Comparison of ENCODE assay signal across 29 cellular contexts in genomic region chr3:89287902-89288520, GRCh38.
"Had no signal": no experiment of that assay in that cellular context is flagged by ENCODE, and none has a peak within 500 bp of the region (broad histone marks: within the 10 kb centered on the region; RNA-seq: fewer than 3 reads in every experiment).

No MANE protein-coding gene starts in this region.

- H3K36me3 ChIP-seq: colonic mucosa, esophagus muscularis mucosa, esophagus squamous epithelium, gastrocnemius medialis, gastroesophageal sphincter, heart left ventricle, heart right ventricle had no signal

- H3K4me3 ChIP-seq: colonic mucosa, coronary artery, dorsolateral prefrontal cortex, esophagus muscularis mucosa, esophagus squamous epithelium, gastrocnemius medialis, gastroesophageal sphincter, heart left ventricle, heart right ventricle had no signal

- H3K27me3 Mint-ChIP-seq: dendritic cell treated with granulocyte-macrophage colony-stimulating factor and Interleukin-4, amounts not matched to agents 40 ng/mL and 50 ng/mL, for 4 days; effector memory CD8-positive, alpha-beta T cell had no signal

- DNase-seq: colonic mucosa; cortex of kidney; dermis blood vessel endothelial cell; dorsolateral prefrontal cortex; effector CD4-positive, alpha-beta T cell; effector CD8-positive, alpha-beta T cell; effector memory CD4-positive, alpha-beta T cell; effector memory CD8-positive, alpha-beta T cell; endodermal cell; erythroblast; esophagus squamous epithelium; foreskin fibroblast; foreskin keratinocyte; foreskin melanocyte; gastrocnemius medialis; glutamatergic neuron; head of caudate nucleus; heart left ventricle; heart right ventricle had no signal

- H3K9me3 Mint-ChIP-seq: endodermal cell had no signal

- FAIRE-seq: colon, endometrium, endothelial cell of umbilical vein, frontal cortex had no signal

- H3K4me1 ChIP-seq: colonic mucosa, esophagus muscularis mucosa, esophagus squamous epithelium, foreskin keratinocyte, gastrocnemius medialis, gastroesophageal sphincter, heart left ventricle, heart right ventricle had no signal

- H3K9me3 ChIP-seq: colonic mucosa, esophagus muscularis mucosa, esophagus squamous epithelium, gastrocnemius medialis, gastroesophageal sphincter had no signal

- H3K4me3 Mint-ChIP-seq: dendritic cell treated with granulocyte-macrophage colony-stimulating factor and Interleukin-4, amounts not matched to agents 40 ng/mL and 50 ng/mL, for 4 days; effector memory CD8-positive, alpha-beta T cell; endodermal cell had no signal

- H3K27me3 ChIP-seq: colonic mucosa, dorsolateral prefrontal cortex, esophagus muscularis mucosa, esophagus squamous epithelium, foreskin keratinocyte, gastrocnemius medialis, gastroesophageal sphincter, heart left ventricle, heart right ventricle had no signal

- H3K27ac Mint-ChIP-seq: dendritic cell treated with granulocyte-macrophage colony-stimulating factor and Interleukin-4, amounts not matched to agents 40 ng/mL and 50 ng/mL, for 4 days; effector memory CD8-positive, alpha-beta T cell; endodermal cell had no signal

- H3K27ac ChIP-seq: colonic mucosa, coronary artery, dorsolateral prefrontal cortex, epithelial cell of prostate, esophagus muscularis mucosa, esophagus squamous epithelium, foreskin keratinocyte, gastrocnemius medialis, gastroesophageal sphincter, heart left ventricle, heart right ventricle had no signal

- H3K4me1 Mint-ChIP-seq: endodermal cell had no signal

- ATAC-seq: effector memory CD8-positive, alpha-beta T cell; esophagus mucosa; foreskin keratinocyte; gastrocnemius medialis; gastroesophageal sphincter; heart left ventricle; heart right ventricle had no signal
